28 cellular contexts compared by ENCODE assay signal in genomic region chr15:37636736-37637135, GRCh38.
"Had no signal": no experiment of that assay in that cellular context is flagged by ENCODE, and none has a peak within 500 bp of the region (broad histone marks: within the 10 kb centered on the region; RNA-seq: fewer than 3 reads in every experiment).

No MANE protein-coding gene starts in this region.

- H3K9ac ChIP-seq: neural progenitor cell, parathyroid adenoma had no signal

- H3K27ac ChIP-seq: neural progenitor cell, ovary, parathyroid adenoma, psoas muscle, skin epidermis, spleen, thoracic aorta, thyroid gland, tibial nerve, upper lobe of right lung, uterus had no signal

- H3K79me2 ChIP-seq: parathyroid adenoma had no signal

- H3K4me3 ChIP-seq: neural progenitor cell, ovary, psoas muscle, skin epidermis, smooth muscle cell, spleen, thoracic aorta, thyroid gland, tibial nerve, upper lobe of right lung, uterus had no signal

- H3K4me2 ChIP-seq: neural progenitor cell, smooth muscle cell had no signal

- DNase-seq: naive thymus-derived CD4-positive, alpha-beta T cell; natural killer cell; occipital lobe; ovary; posterior cingulate gyrus; psoas muscle; right cardiac atrium; spleen; stimulated activated CD4-positive, alpha-beta T cell treated with anti-CD3 and anti-CD28 coated beads, Interleukin-12 subunit alpha, Interleukin-12 subunit beta, amount 100 ng/mL, for 4 hours; stimulated activated CD4-positive, alpha-beta T cell treated with anti-CD3 and anti-CD28 coated beads, Interleukin-1b, Interleukin-23, amount 100 ng/mL, for 48 hours; stimulated activated CD4-positive, alpha-beta T cell treated with anti-CD3 and anti-CD28 coated beads, Interleukin-4, amount 100 ng/mL, for 1 hour; stimulated activated CD4-positive, alpha-beta T cell treated with anti-CD3 and anti-CD28 coated beads, Interleukin-4, amount 100 ng/mL, for 4 hours; stimulated activated CD8-positive, alpha-beta memory T cell treated with anti-CD3 and anti-CD28 coated beads, Interleukin-4, amount 100 ng/mL, for 48 hours; stimulated activated naive CD4-positive, alpha-beta T cell; stimulated activated naive CD8-positive, alpha-beta T cell treated with anti-CD3 and anti-CD28 coated beads, Interleukin-15, amount 100 ng/mL, for 72 hours; stimulated activated naive CD8-positive, alpha-beta T cell treated with anti-CD3 and anti-CD28 coated beads, Interleukin-15, Interleukin-2, amounts not matched to agents 100 U/mL and 50 U/mL, for 24 hours; substantia nigra; thyroid gland; upper lobe of right lung; uterus had no signal

- ATAC-seq: naive thymus-derived CD4-positive, alpha-beta T cell; natural killer cell; psoas muscle; right cardiac atrium; sciatic nerve; stimulated activated memory B cell treated with anti-CD40 and anti-IgM and Interleukin-4, amounts not matched to agents 10 μg/mL and 1 μg/mL and 100 μg/mL, for 72 hours; stimulated activated naive CD8-positive, alpha-beta T cell treated with anti-CD3 and anti-CD28 coated beads, Interleukin-15, amount 100 ng/mL, for 72 hours; stimulated activated naive CD8-positive, alpha-beta T cell treated with anti-CD3 and anti-CD28 coated beads, Interleukin-15, Interleukin-2, amounts not matched to agents 100 U/mL and 50 U/mL, for 24 hours; upper lobe of right lung had no signal

- H2AFZ ChIP-seq: neural progenitor cell, parathyroid adenoma had no signal

- H3K4me1 ChIP-seq: neural progenitor cell, parathyroid adenoma, psoas muscle, spleen, thyroid gland, tibial nerve, upper lobe of right lung, uterus had no signal

- H3K36me3 ChIP-seq: neural progenitor cell, ovary, spleen, thoracic aorta, thyroid gland, tibial nerve, upper lobe of right lung, uterus had no signal

- H3K9me3 ChIP-seq: ovary, psoas muscle, spleen, thoracic aorta, thyroid gland, tibial nerve, upper lobe of right lung, uterus had no signal

- H3K27me3 ChIP-seq: neural progenitor cell, ovary, spleen, thyroid gland, tibial nerve, upper lobe of right lung, uterus had no signal
